35 cellular contexts compared by ENCODE assay signal in the genomic region with DNA sequence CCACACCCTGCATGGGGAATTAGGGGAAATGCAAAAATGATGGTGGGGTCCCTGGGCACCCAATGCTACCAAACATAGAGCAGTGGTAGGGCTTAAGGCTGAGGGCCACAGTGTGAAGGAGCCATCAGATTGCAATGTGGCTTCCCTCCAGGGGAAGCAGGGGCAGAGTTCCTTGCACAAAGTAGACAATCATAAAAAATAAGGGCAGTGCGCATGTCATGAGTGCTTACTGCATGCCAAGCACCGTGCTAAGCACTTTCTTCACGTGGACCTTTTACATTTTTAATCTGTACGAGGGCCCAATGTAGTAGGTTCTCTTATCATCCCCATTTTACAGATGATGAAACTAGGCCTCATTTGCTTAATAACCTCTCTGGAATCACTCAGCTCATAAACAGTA.
"Had no signal": no experiment of that assay in that cellular context is flagged by ENCODE, and none has a peak within 500 bp of the region (broad histone marks: within the 10 kb centered on the region; RNA-seq: fewer than 3 reads in every experiment).

No MANE protein-coding gene starts in this region.

- H3K9ac ChIP-seq: KMS-11 had no signal

- DNase-seq: Karpas-422, Kasumi-1, KBM-7, KG1, MG63, MM.1S, MV-4-11, NCI-H1048, NCI-H1092, NCI-H1092 treated with DMSO at 0.1 percent for 48 hours, NCI-H1105, NCI-H1105 treated with DMSO at 0.1 percent for 48 hours, NCI-H1417, NCI-H1417 treated with DMSO at 0.1 percent for 48 hours, NCI-H1436, NCI-H1436 treated with DMSO at 0.1 percent for 48 hours, NCI-H146, NCI-H1694, NCI-H1694 treated with DMSO at 0.1 percent for 48 hours, NCI-H187, NCI-H187 treated with DMSO at 0.1 percent for 48 hours, NCI-H1930, NCI-H2029, NCI-H2029 treated with DMSO at 0.1 percent for 48 hours, NCI-H2081, NCI-H2081 treated with DMSO at 0.1 percent for 48 hours, NCI-H2107, NCI-H2171, NCI-H2171 treated with DMSO at 0.1 percent for 48 hours, NCI-H2227 treated with DMSO at 0.1 percent for 48 hours, NCI-H226, NCI-H345, NCI-H446, NCI-H446 treated with DMSO at 0.1 percent for 48 hours had no signal

- H3K4me3 ChIP-seq: MG63 had no signal

- H3K36me3 ChIP-seq: MG63 had no signal

- H3K9me3 ChIP-seq: MG63 had no signal

- H3K27ac ChIP-seq: KMS-11 had no signal

- H3K27me3 ChIP-seq: MG63 had no signal

- H3K4me2 ChIP-seq: KMS-11 had no signal
